ENCODE assay signal across 29 cellular contexts in the genomic region with DNA sequence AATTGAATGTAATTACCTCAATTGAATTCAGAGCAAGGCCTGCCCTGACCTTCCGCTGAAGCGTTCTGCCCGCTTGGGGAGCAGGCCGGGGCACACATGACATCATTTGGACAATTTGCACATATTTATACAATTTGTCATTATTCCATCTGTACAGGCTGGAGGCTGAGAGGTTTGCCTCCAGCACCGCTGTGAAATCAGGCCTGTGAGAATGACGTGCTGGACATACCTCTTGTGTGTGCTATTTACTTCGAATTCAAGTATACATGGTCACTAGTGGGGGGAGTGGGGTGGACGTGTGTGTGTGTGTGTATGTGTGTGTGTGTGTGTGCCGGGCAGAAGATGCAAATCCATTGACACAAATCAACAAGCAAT.
A peak's percentile ranks its signal among the peaks of the same experiment; 100 is the strongest.
DNase-seq lines count a peak whose midpoint lies in the region; ATAC-seq and TF ChIP-seq lines count a peak whose summit lies in the region.
"Had no signal": no experiment of that assay in that cellular context is flagged by ENCODE, and none has a peak within 500 bp of the region (broad histone marks: within the 10 kb centered on the region; RNA-seq: fewer than 3 reads in every experiment).

No MANE protein-coding gene starts in this region.

- H3K4me1 ChIP-seq in adipocyte (ENCODE audit: control insufficient read depth, insufficient read depth, low read length), result no peaks in the 10 kb centered on the region
- H3K4me1 ChIP-seq in lung (ENCODE audit: control insufficient read depth in 2 of 2, insufficient read depth in 2 of 2, low read length in 2 of 2), result no peaks in the 10 kb centered on the region
- H3K4me1 ChIP-seq: BE2C, esophagus squamous epithelium, left lung, parathyroid adenoma, SJSA1, transverse colon had no signal

- CTCF ChIA-PET in activated naive CD4-positive, alpha-beta T cell treated with anti-CD3 and anti-CD28 coated beads, Interleukin-2, amount 10 ng/mL, durations not matched to agents 7 days and 5 days (lab: Charles Lee), result no interaction called here

- no peak overlapping the region for H3K27ac ChIP-seq in lung (ENCODE audit: low read depth in 1 of 2, low read length in 1 of 2)
- H3K27ac ChIP-seq: dorsolateral prefrontal cortex, esophagus squamous epithelium, left lung, parathyroid adenoma, RWPE1, SJSA1, transverse colon had no signal

- peak; percentile 27 for DNase-seq in AG20443 (ENCODE audit: low spot score)
- DNase-seq in GM04504 (ENCODE audit: low read depth), result peak; percentile 56
- DNase-seq in adipocyte (ENCODE audit: low read depth), result peak; percentile 60
- peak; percentile 9 for DNase-seq in lung (ENCODE audit: low spot score)
- DNase-seq in SW480 (ENCODE audit: low spot score), result no peak
- DNase-seq in inferior parietal cortex (ENCODE audit: extremely low spot score), result no peak
- DNase-seq in NCI-H2081 (lab: John Stamatoyannopoulos, UW), result no peak
- no peak for DNase-seq in activated naive CD4-positive, alpha-beta T cell treated with anti-CD3 and anti-CD28 coated beads, Interleukin-2, amount 10 ng/mL, durations not matched to agents 7 days and 5 days
- DNase-seq: activated B cell treated with CpG ODN at 0.5 μM for 24 hours; activated CD4-positive, alpha-beta T cell treated with anti-CD3 and anti-CD28 coated beads, Interleukin-2, amount 50 U/mL, for 1 hour; activated naive CD4-positive, alpha-beta T cell; activated T-cell treated with anti-CD3 and anti-CD28 coated beads, Interleukin-2, amount 50 U/mL, for 48 hours; BE2C; cerebellar nuclear complex; dorsolateral prefrontal cortex; esophagus squamous epithelium; left lung; mesenchymal stem cell; NCI-H510A; stimulated activated CD4-positive, alpha-beta T cell treated with anti-CD3 and anti-CD28 coated beads, Interleukin-2, amount 100 ng/mL, for 24 hours; stimulated activated CD8-positive, alpha-beta memory T cell treated with anti-CD3 and anti-CD28 coated beads, Interleukin-4, amount 100 ng/mL, for 48 hours; transverse colon had no signal

- no peak overlapping the region for H3K9ac ChIP-seq in adipocyte (ENCODE audit: low read length)
- H3K9ac ChIP-seq: parathyroid adenoma had no signal

- H3K9me3 Mint-ChIP-seq in activated naive CD4-positive, alpha-beta T cell treated with anti-CD3 and anti-CD28 coated beads, Interleukin-2, amount 10 ng/mL, durations not matched to agents 7 days and 5 days, result peaks cover 9% of the 10 kb centered on the region
- H3K9me3 Mint-ChIP-seq: neural crest cell had no signal

- H3K4me3 Mint-ChIP-seq in activated naive CD4-positive, alpha-beta T cell treated with anti-CD3 and anti-CD28 coated beads, Interleukin-2, amount 10 ng/mL, durations not matched to agents 7 days and 5 days, result no peak overlapping the region
- H3K4me3 Mint-ChIP-seq: activated B cell treated with CpG ODN at 0.5 μM for 24 hours; CD8-positive, alpha-beta memory T cell; IgD-negative memory B cell; neural crest cell had no signal

- TF ChIP-seq CTCF in lung (IDR thresholded peaks at IDR 0.05; ENCODE audit: control extremely low read depth, extremely low read depth), result no peak

- no peaks in the 10 kb centered on the region for H3K9me3 ChIP-seq in adipocyte (ENCODE audit: control insufficient read depth, low read length)
- peaks cover 0 to 8% of the 10 kb centered on the region in 2 donors for H3K9me3 ChIP-seq in lung (ENCODE audit: control insufficient read depth in 2 of 2, insufficient read depth in 1 of 2, low read length in 1 of 2)
- H3K9me3 ChIP-seq: BE2C, left lung, SJSA1 had no signal

- H3K27me3 Mint-ChIP-seq in activated naive CD4-positive, alpha-beta T cell treated with anti-CD3 and anti-CD28 coated beads, Interleukin-2, amount 10 ng/mL, durations not matched to agents 7 days and 5 days, result no peaks in the 10 kb centered on the region
- H3K27me3 Mint-ChIP-seq: activated B cell treated with CpG ODN at 0.5 μM for 24 hours, IgD-negative memory B cell had no signal

- H3K4me3 ChIP-seq in adipocyte (ENCODE audit: low read length) (no peak overlapping the region), lung (no peak overlapping the region)
- H3K4me3 ChIP-seq: dorsolateral prefrontal cortex, esophagus squamous epithelium, left lung, SJSA1, transverse colon had no signal

- no peaks in the 10 kb centered on the region for H3K27me3 ChIP-seq in adipocyte (replicated peaks; ENCODE audit: control insufficient read depth, insufficient read depth, low read length)
- no peaks in the 10 kb centered on the region for H3K27me3 ChIP-seq in lung (ENCODE audit: control insufficient read depth, insufficient read depth)
- H3K27me3 ChIP-seq: BE2C, esophagus squamous epithelium, left lung, SJSA1, transverse colon had no signal

- no peak overlapping the region for H3K27ac Mint-ChIP-seq in activated naive CD4-positive, alpha-beta T cell treated with anti-CD3 and anti-CD28 coated beads, Interleukin-2, amount 10 ng/mL, durations not matched to agents 7 days and 5 days
- H3K27ac Mint-ChIP-seq: activated B cell treated with CpG ODN at 0.5 μM for 24 hours; CD8-positive, alpha-beta memory T cell; IgD-negative memory B cell had no signal

- no peak for ATAC-seq in lung (ENCODE audit: insufficient read depth, low FRiP score)
- ATAC-seq: HCT116, left lung had no signal

- H3K36me3 Mint-ChIP-seq in activated naive CD4-positive, alpha-beta T cell treated with anti-CD3 and anti-CD28 coated beads, Interleukin-2, amount 10 ng/mL, durations not matched to agents 7 days and 5 days, result no peaks in the 10 kb centered on the region
- H3K36me3 Mint-ChIP-seq: CD8-positive, alpha-beta memory T cell; IgD-negative memory B cell had no signal

- H3K4me1 Mint-ChIP-seq in activated naive CD4-positive, alpha-beta T cell treated with anti-CD3 and anti-CD28 coated beads, Interleukin-2, amount 10 ng/mL, durations not matched to agents 7 days and 5 days, result no peaks in the 10 kb centered on the region
- H3K4me1 Mint-ChIP-seq: activated B cell treated with CpG ODN at 0.5 μM for 24 hours; CD8-positive, alpha-beta memory T cell; IgD-negative memory B cell had no signal

- H3K36me3 ChIP-seq in adipocyte (ENCODE audit: control insufficient read depth, insufficient read depth, low read length, severe bottlenecking) (no peaks in the 10 kb centered on the region), lung (ENCODE audit: control insufficient read depth in 2 of 2, insufficient read depth in 2 of 2, low read length in 2 of 2) (no peaks in the 10 kb centered on the region)
- H3K36me3 ChIP-seq: BE2C, esophagus squamous epithelium, left lung, SJSA1, transverse colon had no signal

- 82 to 87% methylated on average over 9 of the region's 9 CpGs for WGBS in lung, 2 donors

Comparison
In these comparisons a context has a peak if more than half of its experiments do, and no peak if none do; other contexts are left out.
1. DNase-seq: peak in AG20443 (single experiment), GM04504 (single experiment), adipocyte (single experiment) and lung (single experiment); none in SW480 (single experiment), inferior parietal cortex (single experiment), NCI-H2081 (0 of 2) and activated naive CD4-positive, alpha-beta T cell treated with anti-CD3 and anti-CD28 coated beads, Interleukin-2, amount 10 ng/mL, durations not matched to agents 7 days and 5 days (single experiment).